ENCODE assay signal across 22 cellular contexts in genomic region chr11:825366-826231, GRCh38. TPM values are rescaled to one million over a fixed set of nuclear protein-coding genes. Genes with fewer than 3 reads are reported as not detected.
DNase-seq lines count a peak whose midpoint lies in the region; ATAC-seq, FAIRE-seq and TF ChIP-seq lines count a peak whose summit lies in the region.
"Had no signal": no experiment of that assay in that cellular context is flagged by ENCODE, and none has a peak within 500 bp of the region (broad histone marks: within the 10 kb centered on the region; RNA-seq: fewer than 3 reads in every experiment).

No MANE protein-coding gene starts in this region.

- no peak overlapping the region for H2AFZ ChIP-seq in GM23338
- no peak overlapping the region for H2AFZ ChIP-seq in PC-9

- H3K9me3 Mint-ChIP-seq in GM23338 = no peaks in the 10 kb centered on the region; the same call in 2 of the 3 replicates
- H3K9me3 Mint-ChIP-seq: activated T-helper 1 cell treated with anti-CD3 and anti-CD28 coated beads, Interleukin-12 subunit alpha, Interleukin-12 subunit beta, Interleukin-2, Interleukin-4 antibody, amounts not matched to agents 30 ng/mL and 10 ng/mL and 1 ng/mL, durations not matched to agents 14 hours and 24 hours and 36 hours; T-cell had no signal

- H3K9me2 ChIP-seq in GM23338 (ENCODE audit: insufficient read depth) (no peaks in the 10 kb centered on the region), PC-9 (ENCODE audit: insufficient read depth) (no peaks in the 10 kb centered on the region)

- H3K79me2 ChIP-seq in GM23338 (replicated peaks; ENCODE audit: insufficient read depth) (0 out of 2 replicates have a peak, but pooled peaks cover under 1% of the 10 kb centered on the region), PC-9 (ENCODE audit: low read depth) (peaks cover 13% of the 10 kb centered on the region)

- WGBS in suprapubic skin = 60% methylated on average over 11 of the region's 12 CpGs

- no peak for TF ChIP-seq CTCF in GM23338 (conservative IDR thresholded peaks at IDR 0.05; ENCODE audit: low read depth in 2 of 2)
- no peak for TF ChIP-seq CTCF in PC-9 (conservative IDR thresholded peaks at IDR 0.05)
- no peak for TF ChIP-seq CTCF in left lung (IDR thresholded peaks at IDR 0.05)
- TF ChIP-seq CTCF in suprapubic skin (IDR thresholded peaks at IDR 0.05) = no peak

- BruUV-seq in PC-9 (replicated peaks; lab: Mats Ljungman, UMichigan) = no TSS peak

- H3K4me2 ChIP-seq in GM23338 (no peak overlapping the region; the same call in 1 of the 2 replicates), PC-9 (peak overlapping the region; percentile 84)

- H3K27me3 ChIP-seq in GM23338 (ENCODE audit: insufficient read depth) (peaks cover 9% of the 10 kb centered on the region; the same call in 1 of the 2 replicates), PC-9 (ENCODE audit: insufficient read depth, low read depth) (no peaks in the 10 kb centered on the region), left lung (peaks cover 0 to 34% of the 10 kb centered on the region in 2 donors), suprapubic skin (peaks cover 13% of the 10 kb centered on the region)
- H3K27me3 ChIP-seq: ovary had no signal

- peak overlapping the region; percentile 42; the same call in 2 of the 3 replicates for H3K4me3 Mint-ChIP-seq in GM23338

- TF ChIP-seq EP300 in suprapubic skin (IDR thresholded peaks at IDR 0.05) = no peak

- H3K4me1 ChIP-seq in GM23338 (ENCODE audit: insufficient read depth) = peaks cover 20% of the 10 kb centered on the region
- peaks cover 32% of the 10 kb centered on the region for H3K4me1 ChIP-seq in PC-9 (replicated peaks; ENCODE audit: insufficient read depth)
- peaks cover 51 to 92% of the 10 kb centered on the region in 2 donors for H3K4me1 ChIP-seq in left lung
- H3K4me1 ChIP-seq in suprapubic skin = peaks cover 74% of the 10 kb centered on the region

- intact Hi-C loops in PC-9 (cut with micrococcal nuclease; ENCODE audit: unreplicated experiment) = no loop called here
- intact Hi-C loops in left lung (cut with DNase I) = no loop called here

- ATAC-seq in GM23338 (no peak), left lung (peak; percentile 1)
- ATAC-seq: T-cell had no signal

- H3F3A ChIP-seq in GM23338 (replicated peaks; ENCODE audit: low read depth) (peaks cover 17% of the 10 kb centered on the region), PC-9 (ENCODE audit: insufficient read depth, low read depth) (peaks cover 11% of the 10 kb centered on the region; the same call in 1 of the 2 replicates)

- TF ChIP-seq POLR2A in suprapubic skin (IDR thresholded peaks at IDR 0.05) (no peak), H54 (IDR thresholded peaks at IDR 0.05; ENCODE audit: low read depth, low read length) (no peak)

- H3K9me3 ChIP-seq in PC-9 (ENCODE audit: insufficient read depth, low read depth) (no peaks in the 10 kb centered on the region), left lung (no peaks in the 10 kb centered on the region), suprapubic skin (no peaks in the 10 kb centered on the region)
- H3K9me3 ChIP-seq: ovary, thoracic aorta had no signal

- H3K4me3 ChIP-seq in GM23338 = no peak overlapping the region
- no peak overlapping the region for H3K4me3 ChIP-seq in PC-9
- H3K4me3 ChIP-seq in left lung = no peak overlapping the region
- H3K4me3 ChIP-seq in suprapubic skin = no peak overlapping the region
- H3K4me3 ChIP-seq: ovary, thoracic aorta had no signal

- H4K20me1 ChIP-seq in GM23338 (replicated peaks; ENCODE audit: insufficient read depth) = peaks cover 12% of the 10 kb centered on the region; the same call in 1 of the 2 replicates
- H4K20me1 ChIP-seq in PC-9 (ENCODE audit: insufficient read depth) = peaks cover 21% of the 10 kb centered on the region

- CTCF ChIA-PET in PC-9 (lab: Charles Lee) = no interaction called here

- peaks cover 7% of the 10 kb centered on the region; the same call in 1 of the 3 replicates for H3K36me3 Mint-ChIP-seq in GM23338 (ENCODE audit: low read depth)

- peaks cover 48% of the 10 kb centered on the region for H3K27me3 Mint-ChIP-seq in GM23338 (ENCODE audit: insufficient read depth, low read depth, poor library complexity)

- FAIRE-seq in H54 (lab: Jason Lieb, UNC) = no peak
- FAIRE-seq: bronchial epithelial cell, H1, kidney had no signal

- no peaks in the 10 kb centered on the region for H3K36me3 ChIP-seq in GM23338 (ENCODE audit: insufficient read depth)
- H3K36me3 ChIP-seq in PC-9 (ENCODE audit: low read depth) = no peaks in the 10 kb centered on the region
- peaks cover 0 to 32% of the 10 kb centered on the region in 2 donors for H3K36me3 ChIP-seq in left lung
- peaks cover 36% of the 10 kb centered on the region for H3K36me3 ChIP-seq in suprapubic skin

- POLR2A ChIA-PET in PC-9 (lab: Charles Lee; ENCODE audit: unreplicated experiment) = no interaction called here

- H3K27ac ChIP-seq in GM23338 (ENCODE audit: low read depth) (no peak overlapping the region), PC-9 (peak overlapping the region; percentile 44), left lung (peak overlapping the region; percentile 54 to 80), suprapubic skin (peak overlapping the region; percentile 66)
- H3K27ac ChIP-seq: ovary, thoracic aorta had no signal

- no peak for DNase-seq in GM23338 (ENCODE audit: low spot score)
- peak; percentile 56 to 58 for DNase-seq in PC-9
- no peak for DNase-seq in left lung
- DNase-seq in suprapubic skin (ENCODE audit: low spot score in 2 of 2) = no peak
- DNase-seq in activated naive CD4-positive, alpha-beta T cell treated with anti-CD3 and anti-CD28 coated beads, Interleukin-2, amount 50 U/mL, for 16 hours = no peak
- no peak for DNase-seq in H54 (ENCODE audit: insufficient read length, low spot score)
- DNase-seq in COLO668 (lab: John Stamatoyannopoulos, UW; ENCODE audit: unreplicated experiment) = no peak
- DNase-seq: activated CD4-positive, CD25-positive, alpha-beta regulatory T cell; activated CD8-positive, alpha-beta memory T cell treated with anti-CD3 and anti-CD28 coated beads for 24 hours; effector memory CD4-positive, alpha-beta T cell; kidney; NCI-H1417 treated with DMSO at 0.1 percent for 48 hours; NCI-H2171 treated with DMSO at 0.1 percent for 48 hours; NCI-H748 treated with DMSO at 0.1 percent for 48 hours; ovary; stimulated activated CD4-positive, alpha-beta T cell treated with anti-CD3 and anti-CD28 coated beads, Interleukin-4, amount 100 ng/mL, for 24 hours; stimulated activated CD8-positive, alpha-beta memory T cell treated with anti-CD3 and anti-CD28 coated beads, Interleukin-4, amount 100 ng/mL, for 48 hours; T-cell had no signal

- no peak overlapping the region; the same call in 1 of the 2 replicates for H3K27ac Mint-ChIP-seq in GM23338
- H3K27ac Mint-ChIP-seq: activated T-helper 1 cell treated with anti-CD3 and anti-CD28 coated beads, Interleukin-12 subunit alpha, Interleukin-12 subunit beta, Interleukin-2, Interleukin-4 antibody, amounts not matched to agents 30 ng/mL and 10 ng/mL and 1 ng/mL, durations not matched to agents 14 hours and 24 hours and 36 hours; T-cell had no signal

- peaks cover 30% of the 10 kb centered on the region for H3K4me1 Mint-ChIP-seq in GM23338

TF ChIP-seq in GM23338, 12 proteins besides CTCF, POLR2A, EP300 and RAD21:
- TF ChIP-seq ETS1 (IDR thresholded peaks at IDR 0.05) = no peak

RNA-seq across cellular contexts. Expression of gene CRACR2B, which starts 2.1 kb away (rescaled TPM):
- total RNA-seq in GM23338 (2014; rRNA removed; shearing (Covaris generic)) = 58.0 and 64.1 TPM in 2 replicates
- polyA plus RNA-seq in GM23338 (2016; fragmentation: Nextera tagmentation; extraction: Ambion mirVana) = 55.9 and 59.4 TPM in 2 replicates
- total RNA-seq in PC-9 (2021) = 17.5 and 21.2 TPM in 2 replicates
- 10 to 100 TPM; 22.6 to 32.1 TPM for total RNA-seq in left lung
- total RNA-seq in suprapubic skin = 10 to 100 TPM; 14.0 to 35.5 (median 29.6) TPM

RNA-seq across cellular contexts. Expression of gene PNPLA2, which starts 6.9 kb away (rescaled TPM):
- 33.4 and 45.6 TPM in 2 replicates for total RNA-seq in GM23338 (2014; rRNA removed; shearing (Covaris generic))
- 31.1 and 32.3 TPM in 2 replicates for polyA plus RNA-seq in GM23338 (2016; fragmentation: Nextera tagmentation; extraction: Ambion mirVana)
- total RNA-seq in PC-9 (2021) (137 and 142 TPM in 2 replicates), left lung (100 to 1,000 TPM in 1 of 2 donors, 10 to 100 TPM in 1; 96.3 to 128 TPM), suprapubic skin (100 to 1,000 TPM in 1 of 4 donors, 10 to 100 TPM in 3; 74.9 to 117 (median 85.9) TPM)

RNA-seq across cellular contexts. Expression of gene CD151, which starts 7.2 kb away (rescaled TPM):
- 109 and 119 TPM in 2 replicates for total RNA-seq in GM23338 (2014; rRNA removed; shearing (Covaris generic))
- polyA plus RNA-seq in GM23338 (2016; fragmentation: Nextera tagmentation; extraction: Ambion mirVana) = 62.9 and 64.4 TPM in 2 replicates
- total RNA-seq in PC-9 (2021) (184 and 199 TPM in 2 replicates), left lung (100 to 1,000 TPM; 501 to 815 TPM), suprapubic skin (100 to 1,000 TPM; 108 to 162 (median 150) TPM)

RNA-seq across cellular contexts. Expression of gene RPLP2, which starts 15.8 kb away (rescaled TPM):
- 428 and 518 TPM in 2 replicates for total RNA-seq in GM23338 (2014; rRNA removed; shearing (Covaris generic))
- polyA plus RNA-seq in GM23338 (2016; fragmentation: Nextera tagmentation; extraction: Ambion mirVana) = 1,782 and 2,023 TPM in 2 replicates
- 1,270 and 1,465 TPM in 2 replicates for total RNA-seq in PC-9 (2021)
- total RNA-seq in left lung = 1,000 to 10,000 TPM; 1,620 to 1,802 TPM
- total RNA-seq in suprapubic skin = 1,000 to 10,000 TPM in 2 of 4 donors, 100 to 1,000 TPM in 2; 692 to 1,129 (median 991) TPM

RNA-seq across cellular contexts. Expression of gene POLR2L, which starts 16.7 kb away (rescaled TPM):
- total RNA-seq in GM23338 (2014; rRNA removed; shearing (Covaris generic)) = 32.2 and 34.0 TPM in 2 replicates
- polyA plus RNA-seq in GM23338 (2016; fragmentation: Nextera tagmentation; extraction: Ambion mirVana) = 369 TPM in 2 replicates
- 87.4 and 99.7 TPM in 2 replicates for total RNA-seq in PC-9 (2021)
- 100 to 1,000 TPM; 140 to 227 TPM for total RNA-seq in left lung
- 10 to 100 TPM; 31.1 to 76.4 (median 56.4) TPM for total RNA-seq in suprapubic skin

Comparison
In these comparisons a context has a peak if more than half of its experiments do, and no peak if none do; other contexts are left out.
1. DNase-seq: peak in PC-9 (2 of 2); none in GM23338 (single experiment), left lung (0 of 2), suprapubic skin (0 of 2), activated naive CD4-positive, alpha-beta T cell treated with anti-CD3 and anti-CD28 coated beads, Interleukin-2, amount 50 U/mL, for 16 hours (single experiment), H54 (single experiment) and COLO668 (single experiment).